In genomic region chr13:80164451-80164850, GRCh38 we compare ENCODE assay signal across 18 cellular contexts.
A peak's percentile ranks its signal among the peaks of the same experiment; 100 is the strongest.
DNase-seq lines count a peak whose midpoint lies in the region; TF ChIP-seq lines count a peak whose summit lies in the region.
"Had no signal": no experiment of that assay in that cellular context is flagged by ENCODE, and none has a peak within 500 bp of the region (broad histone marks: within the 10 kb centered on the region; RNA-seq: fewer than 3 reads in every experiment).

No MANE protein-coding gene starts in this region.

- H3K9me3 Mint-ChIP-seq in endodermal cell, result no peaks in the 10 kb centered on the region
- H3K9me3 Mint-ChIP-seq: CD4-positive, alpha-beta T cell; CD8-positive, alpha-beta T cell had no signal

- no peaks in the 10 kb centered on the region for H3K36me3 Mint-ChIP-seq in endodermal cell (ENCODE audit: low read depth)
- H3K36me3 Mint-ChIP-seq: CD8-positive, alpha-beta T cell had no signal

- no peak for TF ChIP-seq CTCF in astrocyte of the cerebellum (IDR thresholded peaks at IDR 0.05; ENCODE audit: low read depth, low read length, missing control alignments)
- no peak for TF ChIP-seq CTCF in endodermal cell (conservative IDR thresholded peaks at IDR 0.05)

- H3K9me3 ChIP-seq in SK-N-MC (ENCODE audit: low read depth, low read length) (no peaks in the 10 kb centered on the region), endodermal cell (ENCODE audit: control insufficient read depth, low read length) (no peaks in the 10 kb centered on the region)
- H3K9me3 ChIP-seq: Caco-2 had no signal

- H3K4me3 ChIP-seq in SK-N-MC (peak overlapping the region; percentile 32; the same call in 1 of the 2 replicates), astrocyte of the cerebellum (ENCODE audit: low read depth, low read length) (no peak overlapping the region), endodermal cell (ENCODE audit: low read length) (no peak overlapping the region)
- H3K4me3 ChIP-seq: BLaER1 treated with 17β-estradiol and CSF1 and Interleukin-3, amounts not matched to agents 10 nM and 100 nM had no signal

- H3K27ac ChIP-seq in SK-N-MC (peak overlapping the region; percentile 74), endodermal cell (ENCODE audit: low read depth, low read length) (no peak overlapping the region)
- H3K27ac ChIP-seq: BLaER1 treated with 17β-estradiol and CSF1 and Interleukin-3, amounts not matched to agents 10 nM and 100 nM; C4-2B had no signal

- in situ Hi-C loops in astrocyte of the cerebellum (cut with HindIII; ENCODE audit: low sequenced_read_pairs), result no loop called here

- 85% methylated on average over 5 of the region's 5 CpGs; no CpG with 5 or more reads in 1 of the 2 experiments for WGBS in endodermal cell (ENCODE audit: insufficient coverage in 1 of 2, insufficient read length in 1 of 2), 2 experiments

- H3K4me1 Mint-ChIP-seq in endodermal cell, result no peaks in the 10 kb centered on the region

- H3K27me3 Mint-ChIP-seq in endodermal cell (ENCODE audit: insufficient read depth), result no peaks in the 10 kb centered on the region
- H3K27me3 Mint-ChIP-seq: B cell; CD4-positive, alpha-beta T cell had no signal

- no peaks in the 10 kb centered on the region for H3K36me3 ChIP-seq in SK-N-MC (ENCODE audit: insufficient read depth, low read length)
- H3K36me3 ChIP-seq in endodermal cell (ENCODE audit: control insufficient read depth, insufficient read depth, low read length), result no peaks in the 10 kb centered on the region

- H3K27me3 ChIP-seq in endodermal cell (ENCODE audit: control insufficient read depth, insufficient read depth, low read length, poor library complexity, severe bottlenecking), result no peaks in the 10 kb centered on the region
- H3K27me3 ChIP-seq: BLaER1 treated with 17β-estradiol and CSF1 and Interleukin-3, amounts not matched to agents 10 nM and 100 nM had no signal

- no peak overlapping the region for H3K27ac Mint-ChIP-seq in endodermal cell
- H3K27ac Mint-ChIP-seq: B cell; CD4-positive, alpha-beta T cell; CD8-positive, alpha-beta T cell had no signal

- H3K4me3 Mint-ChIP-seq in endodermal cell, result no peak overlapping the region
- H3K4me3 Mint-ChIP-seq: B cell; CD4-positive, alpha-beta T cell; CD8-positive, alpha-beta T cell had no signal

- DNase-seq in SK-N-MC (ENCODE audit: low read depth, low spot score) (no peak), astrocyte of the cerebellum (ENCODE audit: low read depth) (peak; percentile 74), fibroblast of peridontal ligament (ENCODE audit: extremely low read depth) (peak; percentile 83), DMS153 (lab: John Stamatoyannopoulos, UW) (no peak), midbrain (lab: John Stamatoyannopoulos, UW) (no peak), endodermal cell (no peak)
- DNase-seq: 8988T; ACHN; AML-193; Caco-2; Calu3; CD4-positive, alpha-beta T cell; CD8-positive, alpha-beta T cell; DMS79 treated with DMSO at 0.1 percent for 48 hours; GF-D8 had no signal

- peak overlapping the region; percentile 11 for H3K9ac ChIP-seq in SK-N-MC (ENCODE audit: insufficient read length)
- no peak overlapping the region for H3K9ac ChIP-seq in endodermal cell (ENCODE audit: extremely low read depth, low read length, poor library complexity, severe bottlenecking)
- H3K9ac ChIP-seq: BLaER1 treated with 17β-estradiol and CSF1 and Interleukin-3, amounts not matched to agents 10 nM and 100 nM had no signal

- no peaks in the 10 kb centered on the region for H3K4me1 ChIP-seq in endodermal cell (ENCODE audit: control insufficient read depth, insufficient read depth, low read length)
- H3K4me1 ChIP-seq: Caco-2 had no signal

Comparison
In these comparisons a context has a peak if more than half of its experiments do, and no peak if none do; other contexts are left out.
1. DNase-seq: peak in astrocyte of the cerebellum (single experiment) and fibroblast of peridontal ligament (single experiment); none in SK-N-MC (single experiment), DMS153 (single experiment), midbrain (single experiment) and endodermal cell (single experiment).